In the genomic region with DNA sequence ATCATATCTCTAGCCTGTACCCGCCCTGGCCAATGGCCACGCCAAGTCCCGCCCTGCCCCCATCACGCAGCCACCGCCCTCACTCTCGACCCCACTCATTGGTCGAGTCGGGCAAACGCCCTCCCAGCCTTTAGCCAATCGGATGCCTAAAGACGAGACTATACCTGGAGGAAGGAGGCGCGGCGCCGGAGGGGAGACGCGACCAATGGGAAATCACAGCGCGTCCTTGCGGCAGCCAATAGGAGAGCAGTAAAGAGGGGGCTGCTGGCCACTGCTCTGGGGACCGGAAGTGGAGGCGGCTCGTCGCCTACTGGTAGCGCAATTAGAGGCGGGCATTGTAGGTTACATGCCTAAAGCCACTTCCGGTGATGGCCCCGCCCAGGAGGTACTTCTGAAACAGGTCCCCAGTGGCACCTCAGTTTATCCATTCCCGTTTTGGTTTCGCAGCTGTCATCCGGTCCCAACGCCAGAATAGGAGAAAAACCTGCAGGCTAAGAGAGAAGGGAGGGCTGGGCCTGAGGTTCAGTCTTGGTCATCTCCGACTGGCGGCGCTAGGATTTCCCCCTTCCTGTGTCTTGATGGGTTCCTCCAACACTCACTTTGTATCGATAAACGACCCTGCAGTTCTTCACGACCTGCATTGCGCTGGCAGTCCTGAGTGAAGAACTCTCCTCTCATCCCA, we compare ENCODE assay signal across 8 cellular contexts. TPM values are rescaled to one million over a fixed set of nuclear protein-coding genes. Genes with fewer than 3 reads are reported as not detected.
DNase-seq lines count a peak whose midpoint lies in the region; ATAC-seq and TF ChIP-seq lines count a peak whose summit lies in the region.

No MANE protein-coding gene starts in this region.

- H3K27me3 Mint-ChIP-seq in activated B cell treated with CpG ODN at 0.5 μM for 24 hours (no peaks in the 10 kb centered on the region), immature natural killer cell (ENCODE audit: low read depth in 3 of 3) (peaks cover 11 to 23% (median 21%) of the 10 kb centered on the region in 3 donors)

- H3K27me3 ChIP-seq in smooth muscle cell (ENCODE audit: low read depth) = no peaks in the 10 kb centered on the region

- H3K4me1 Mint-ChIP-seq in activated B cell treated with CpG ODN at 0.5 μM for 24 hours (peaks cover 45% of the 10 kb centered on the region), immature natural killer cell (peaks cover 42 to 56% of the 10 kb centered on the region in 2 donors)

- peak overlapping the region; percentile 71 for H3K27ac ChIP-seq in smooth muscle cell (ENCODE audit: low read depth)

- WGBS in smooth muscle cell (ENCODE audit: low lambda C conversion rate) = under 1% methylated on average over 39 of the region's 39 CpGs

- no peaks in the 10 kb centered on the region for H3K36me3 ChIP-seq in smooth muscle cell (ENCODE audit: low read depth)

- TF ChIP-seq CTCF in AG09309 (IDR thresholded peaks at IDR 0.05; ENCODE audit: control insufficient read depth, insufficient read depth, low read depth, low read length, missing control alignments) (no peak), activated B cell treated with CpG ODN at 0.5 μM for 24 hours (IDR thresholded peaks at IDR 0.05) (no peak), smooth muscle cell (IDR thresholded peaks at IDR 0.05; ENCODE audit: borderline replicate concordance, insufficient read depth, poor library complexity, severe bottlenecking) (no peak)

- POLR2A ChIA-PET in activated B cell treated with CpG ODN at 0.5 μM for 24 hours (lab: Charles Lee) = interaction anchor here (0.9 to 9.0 kb wide), 25 partner anchors 10 to 668 kb away, joined by 3 to 214 read pairs (median 6); a partner anchor contains a TSS

- peak; percentile 99 for DNase-seq in AG09309 (ENCODE audit: low read depth)
- DNase-seq in NCI-H226 = peak; percentile 100
- DNase-seq in activated B cell treated with CpG ODN at 0.5 μM for 24 hours = peak; percentile 95
- peak; percentile 100 for DNase-seq in central memory CD4-positive, alpha-beta T cell
- DNase-seq in immature natural killer cell = peak in 2 of 3 donors; percentile 100
- DNase-seq in smooth muscle cell (lab: John Stamatoyannopoulos, UW; ENCODE audit: unreplicated experiment) = peak; percentile 97

- no peaks in the 10 kb centered on the region for H3K9me3 ChIP-seq in smooth muscle cell (replicated peaks; ENCODE audit: low read depth)

- peak overlapping the region; percentile 43 for H3K9ac ChIP-seq in smooth muscle cell (ENCODE audit: low read depth)

- H3K4me3 Mint-ChIP-seq in activated B cell treated with CpG ODN at 0.5 μM for 24 hours (peak overlapping the region; percentile 96), immature natural killer cell (peak overlapping the region; percentile 94 to 99 (median 96))

- peaks cover 24% of the 10 kb centered on the region for H3K4me1 ChIP-seq in smooth muscle cell (ENCODE audit: low read depth)

- intact Hi-C loops in activated B cell treated with CpG ODN at 0.5 μM for 24 hours (cut with micrococcal nuclease) = loop anchor here (1.0 to 10.0 kb wide), 19 partner anchors 30 to 1874 kb away; a partner anchor contains a TSS

- peak overlapping the region; percentile 60 for H3K4me3 ChIP-seq in AG09309 (ENCODE audit: control insufficient read depth, low read depth, low read length)
- peak overlapping the region; percentile 64 for H3K4me3 ChIP-seq in smooth muscle cell

- ATAC-seq in GM19023 (IDR thresholded peaks at IDR 0.05; ENCODE audit: unreplicated experiment) = peak; percentile 81
- peak; percentile 81 for ATAC-seq in HG03196 (IDR thresholded peaks at IDR 0.05; ENCODE audit: unreplicated experiment)
- peak; percentile 79 for ATAC-seq in activated B cell treated with CpG ODN at 0.5 μM for 24 hours (ENCODE audit: low read depth)

- no peaks in the 10 kb centered on the region for H3K9me3 Mint-ChIP-seq in activated B cell treated with CpG ODN at 0.5 μM for 24 hours
- no peaks in the 10 kb centered on the region for H3K9me3 Mint-ChIP-seq in immature natural killer cell

- H3K79me2 ChIP-seq in smooth muscle cell (ENCODE audit: low read depth) = no peaks in the 10 kb centered on the region

- peak overlapping the region; percentile 81 for H2AFZ ChIP-seq in smooth muscle cell (ENCODE audit: low read depth)

- CTCF ChIA-PET in activated B cell treated with CpG ODN at 0.5 μM for 24 hours (lab: Charles Lee) = interaction anchor here (0.8 to 2.5 kb wide), 12 partner anchors 11 to 486 kb away, joined by 3 to 35 read pairs (median 7); a partner anchor contains a TSS

- H4K20me1 ChIP-seq in smooth muscle cell (ENCODE audit: low read depth) = peaks cover 8% of the 10 kb centered on the region

- H3F3A ChIP-seq in smooth muscle cell (ENCODE audit: low read depth) = peaks cover 17% of the 10 kb centered on the region

- H3K36me3 Mint-ChIP-seq in activated B cell treated with CpG ODN at 0.5 μM for 24 hours (ENCODE audit: low read depth) = peaks cover 13% of the 10 kb centered on the region
- peaks cover 0 to 4% (median 0%) of the 10 kb centered on the region in 3 donors for H3K36me3 Mint-ChIP-seq in immature natural killer cell

- H3K4me2 ChIP-seq in smooth muscle cell = peak overlapping the region; percentile 84

- peak overlapping the region; percentile 97 for H3K27ac Mint-ChIP-seq in activated B cell treated with CpG ODN at 0.5 μM for 24 hours
- H3K27ac Mint-ChIP-seq in immature natural killer cell = peak overlapping the region; percentile 89 to 98 (median 94)

RNA-seq across cellular contexts. Expression of a gene that starts 3.6 kb away (rescaled TPM):
- total RNA-seq in activated B cell treated with CpG ODN at 0.5 μM for 24 hours (109 and 112 TPM in 2 replicates), smooth muscle cell (25.4 and 45.0 TPM in 2 replicates)
- polyA plus RNA-seq in immature natural killer cell (10 to 100 TPM in 2 of 3 donors, 1 to 10 TPM in 1; 9.3 to 24.2 (median 20.5) TPM), smooth muscle cell (15.8 and 20.6 TPM in 2 replicates)

RNA-seq across cellular contexts. Expression of a gene that starts 29.9 kb away (rescaled TPM):
- 4.5 and 5.5 TPM in 2 replicates for total RNA-seq in activated B cell treated with CpG ODN at 0.5 μM for 24 hours
- polyA plus RNA-seq in immature natural killer cell = under 1 TPM in 1 of 3 donors, not detected in 2; 0.16 TPM
- not detected in 2 replicates for total RNA-seq in smooth muscle cell
- not detected in 2 replicates for polyA plus RNA-seq in smooth muscle cell

Comparison
In these comparisons a context has a peak if more than half of its experiments do, and no peak if none do; other contexts are left out.
1. Peak in every context shown above with its lines: DNase-seq, ATAC-seq, H3K4me3 ChIP-seq and H3K27ac ChIP-seq.